In genomic region chr3:56681963-56682457, GRCh38 we compare ENCODE assay signal across 8 cellular contexts. TPM values are rescaled to one million over a fixed set of nuclear protein-coding genes. Genes with fewer than 3 reads are reported as not detected.
DNase-seq lines count a peak whose midpoint lies in the region; ATAC-seq and TF ChIP-seq lines count a peak whose summit lies in the region.

No MANE protein-coding gene starts in this region.

- TF ChIP-seq CTCF in GM13977 (IDR thresholded peaks at IDR 0.05; ENCODE audit: extremely low read depth, insufficient read depth, missing control alignments) (no peak), OCI-LY1 (IDR thresholded peaks at IDR 0.05; ENCODE audit: low read length) (no peak), epithelial cell of proximal tubule (conservative IDR thresholded peaks at IDR 0.05; ENCODE audit: low read depth, low read length) (no peak)

- H3K9me3 ChIP-seq in OCI-LY1 (ENCODE audit: low read length), result peaks cover 8% of the 10 kb centered on the region

- H3K4me3 ChIP-seq in OCI-LY1 (ENCODE audit: low read depth, low read length, poor library complexity, severe bottlenecking) (peak overlapping the region; percentile 64), epithelial cell of proximal tubule (ENCODE audit: low read depth, low read length) (peak overlapping the region; percentile 79)

- H3K4me2 ChIP-seq in OCI-LY1 (ENCODE audit: low read length), result peak overlapping the region; percentile 75

- H3K36me3 ChIP-seq in OCI-LY1 (ENCODE audit: insufficient read depth, low read length), result peaks cover 47% of the 10 kb centered on the region

- no peaks in the 10 kb centered on the region for H3F3A ChIP-seq in OCI-LY1 (ENCODE audit: insufficient read depth, low read length)

- DNase-seq in GM13977 (ENCODE audit: low spot score), result peak; percentile 21
- DNase-seq in epithelial cell of proximal tubule (ENCODE audit: low read depth), result no peak
- peak; percentile 61 for DNase-seq in pons (ENCODE audit: low spot score)
- DNase-seq in D341Med (ENCODE audit: low spot score), result no peak
- no peak for DNase-seq in HUDEP-2 (lab: John Stamatoyannopoulos, UW; ENCODE audit: unreplicated experiment in 76 of 76)

- in situ Hi-C loops in GM13977 (cut with MboI; ENCODE audit: low pct_unique_long_range_greater_than_20kb, low sequenced_read_pairs, unreplicated experiment), result no loop called here

- peak overlapping the region; percentile 78 for H3K27ac ChIP-seq in OCI-LY1 (ENCODE audit: low read depth, low read length, poor library complexity, severe bottlenecking)

- peak overlapping the region; percentile 78 for H3K9ac ChIP-seq in OCI-LY1 (ENCODE audit: low read length)

- ATAC-seq in HG02571 (IDR thresholded peaks at IDR 0.05; ENCODE audit: unreplicated experiment), result no peak
- no peak for ATAC-seq in HG03097 (IDR thresholded peaks at IDR 0.05; ENCODE audit: low FRiP score, unreplicated experiment)

- H3K4me1 ChIP-seq in OCI-LY1 (ENCODE audit: insufficient read depth, low read length, severe bottlenecking), result peaks cover 29% of the 10 kb centered on the region

- no peaks in the 10 kb centered on the region for H4K20me1 ChIP-seq in OCI-LY1 (ENCODE audit: insufficient read depth, low read length)

- H3K79me2 ChIP-seq in OCI-LY1 (ENCODE audit: insufficient read depth, low read length), result peaks cover 48% of the 10 kb centered on the region

- no peaks in the 10 kb centered on the region for H3K9me2 ChIP-seq in OCI-LY1 (ENCODE audit: low read depth, low read length)

- H3K27me3 ChIP-seq in OCI-LY1 (ENCODE audit: insufficient read depth, low read length), result no peaks in the 10 kb centered on the region

- no peak overlapping the region for H2AFZ ChIP-seq in OCI-LY1 (ENCODE audit: low read length)

RNA-seq across cellular contexts. Expression of gene TASOR, which starts 1.1 kb away (rescaled TPM):
- total RNA-seq in epithelial cell of proximal tubule, result 26.1 and 40.5 TPM in 2 replicates

Comparison
In these comparisons a context has a peak if more than half of its experiments do, and no peak if none do; other contexts are left out.
1. DNase-seq: peak in GM13977 (single experiment) and pons (single experiment); none in epithelial cell of proximal tubule (single experiment), D341Med (single experiment) and HUDEP-2 (0 of 76).